Comparison of ENCODE assay signal across 1 cellular context in genomic region chr14:100749967-100750597, GRCh38.
TF ChIP-seq lines count a peak whose summit lies in the region.

No MANE protein-coding gene starts in this region.

TF ChIP-seq in HepG2, 621 proteins besides CTCF, POLR2A, EP300 and RAD21 (continued from another document and continues in another):
- TF ChIP-seq ATF6 (CRISPR knock-in tag; conservative IDR thresholded peaks at IDR 0.05) (0 out of 2 replicates have a peak, but pooled peaks have one; percentile 3), ZNF607 (CRISPR knock-in tag; IDR thresholded peaks at IDR 0.05; ENCODE audit: borderline replicate concordance) (no peak), HNF4G (IDR thresholded peaks at IDR 0.05; ENCODE audit: borderline replicate concordance, low read depth, low read length) (peak; percentile 86), HNF4G (CRISPR knock-in tag; IDR thresholded peaks at IDR 0.05; ENCODE audit: borderline replicate concordance, low read depth) (peak; percentile 76), TCF7 (IDR thresholded peaks at IDR 0.05; ENCODE audit: low read depth) (peak; percentile 88), SNAPC5 (CRISPR knock-in tag; IDR thresholded peaks at IDR 0.05; ENCODE audit: borderline replicate concordance) (no peak), ERF (CRISPR knock-in tag; IDR thresholded peaks at IDR 0.05) (peak; percentile 40; the same call in 1 of the 2 replicates), RELA (CRISPR knock-in tag; IDR thresholded peaks at IDR 0.05) (no peak), ZNF276 (CRISPR knock-in tag; IDR thresholded peaks at IDR 0.05; ENCODE audit: low read depth) (no peak), ETV5 (CRISPR knock-in tag; IDR thresholded peaks at IDR 0.05; ENCODE audit: borderline replicate concordance) (peak; percentile 98), FLYWCH1 (CRISPR knock-in tag; IDR thresholded peaks at IDR 0.05) (no peak), HNF4A (CRISPR knock-in tag; IDR thresholded peaks at IDR 0.05) (peak; percentile 79), DZIP1 (CRISPR knock-in tag; IDR thresholded peaks at IDR 0.05) (no peak), ATF2 (CRISPR knock-in tag; IDR thresholded peaks at IDR 0.05) (peak; percentile 47; the same call in 1 of the 2 replicates), POGZ (CRISPR knock-in tag; IDR thresholded peaks at IDR 0.05) (peak; percentile 70; the same call in 1 of the 2 replicates), ATF4 (CRISPR knock-in tag; IDR thresholded peaks at IDR 0.05) (peak in 1 of 2 experiments; percentile 61; a peak in 1 of 4 replicates), NR2F2 (IDR thresholded peaks at IDR 0.05; ENCODE audit: borderline replicate concordance, low read depth) (peak; percentile 66; the same call in 1 of the 2 replicates), HOXA3 (CRISPR knock-in tag; IDR thresholded peaks at IDR 0.05) (peak; percentile 75), POLR2AphosphoS2 (IDR thresholded peaks at IDR 0.05; ENCODE audit: low read depth, low read length) (no peak), JUND (CRISPR knock-in tag; IDR thresholded peaks at IDR 0.05) (0 out of 2 replicates have a peak, but pooled peaks have one; percentile 40), SALL2 (CRISPR knock-in tag; IDR thresholded peaks at IDR 0.05) (no peak), SIX4 (CRISPR knock-in tag; IDR thresholded peaks at IDR 0.05) (0 out of 2 replicates have a peak, but pooled peaks have one; percentile 22), MAFK (conservative IDR thresholded peaks at IDR 0.05 in 1 of 2, IDR thresholded peaks at IDR 0.05 in 1 of 2; ENCODE audit: low read length in 2 of 2) (peak; percentile 47 to 52; a peak in 2 of 4 replicates), NR2F1 (CRISPR knock-in tag; IDR thresholded peaks at IDR 0.05) (no peak), MED8 (CRISPR knock-in tag; IDR thresholded peaks at IDR 0.05; ENCODE audit: insufficient replicate concordance) (peak; percentile 97), PITX1 (CRISPR knock-in tag; IDR thresholded peaks at IDR 0.05) (peak; percentile 88), BCL6 (CRISPR knock-in tag; IDR thresholded peaks at IDR 0.05) (peak; percentile 62)
- TF ChIP-seq, protein P1, sequence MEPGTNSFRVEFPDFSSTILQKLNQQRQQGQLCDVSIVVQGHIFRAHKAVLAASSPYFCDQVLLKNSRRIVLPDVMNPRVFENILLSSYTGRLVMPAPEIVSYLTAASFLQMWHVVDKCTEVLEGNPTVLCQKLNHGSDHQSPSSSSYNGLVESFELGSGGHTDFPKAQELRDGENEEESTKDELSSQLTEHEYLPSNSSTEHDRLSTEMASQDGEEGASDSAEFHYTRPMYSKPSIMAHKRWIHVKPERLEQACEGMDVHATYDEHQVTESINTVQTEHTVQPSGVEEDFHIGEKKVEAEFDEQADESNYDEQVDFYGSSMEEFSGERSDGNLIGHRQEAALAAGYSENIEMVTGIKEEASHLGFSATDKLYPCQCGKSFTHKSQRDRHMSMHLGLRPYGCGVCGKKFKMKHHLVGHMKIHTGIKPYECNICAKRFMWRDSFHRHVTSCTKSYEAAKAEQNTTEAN (CRISPR knock-in tag; conservative IDR thresholded peaks at IDR 0.05) = 0 out of 2 replicates have a peak, but pooled peaks have one; percentile 49
- TF ChIP-seq, protein P2, sequence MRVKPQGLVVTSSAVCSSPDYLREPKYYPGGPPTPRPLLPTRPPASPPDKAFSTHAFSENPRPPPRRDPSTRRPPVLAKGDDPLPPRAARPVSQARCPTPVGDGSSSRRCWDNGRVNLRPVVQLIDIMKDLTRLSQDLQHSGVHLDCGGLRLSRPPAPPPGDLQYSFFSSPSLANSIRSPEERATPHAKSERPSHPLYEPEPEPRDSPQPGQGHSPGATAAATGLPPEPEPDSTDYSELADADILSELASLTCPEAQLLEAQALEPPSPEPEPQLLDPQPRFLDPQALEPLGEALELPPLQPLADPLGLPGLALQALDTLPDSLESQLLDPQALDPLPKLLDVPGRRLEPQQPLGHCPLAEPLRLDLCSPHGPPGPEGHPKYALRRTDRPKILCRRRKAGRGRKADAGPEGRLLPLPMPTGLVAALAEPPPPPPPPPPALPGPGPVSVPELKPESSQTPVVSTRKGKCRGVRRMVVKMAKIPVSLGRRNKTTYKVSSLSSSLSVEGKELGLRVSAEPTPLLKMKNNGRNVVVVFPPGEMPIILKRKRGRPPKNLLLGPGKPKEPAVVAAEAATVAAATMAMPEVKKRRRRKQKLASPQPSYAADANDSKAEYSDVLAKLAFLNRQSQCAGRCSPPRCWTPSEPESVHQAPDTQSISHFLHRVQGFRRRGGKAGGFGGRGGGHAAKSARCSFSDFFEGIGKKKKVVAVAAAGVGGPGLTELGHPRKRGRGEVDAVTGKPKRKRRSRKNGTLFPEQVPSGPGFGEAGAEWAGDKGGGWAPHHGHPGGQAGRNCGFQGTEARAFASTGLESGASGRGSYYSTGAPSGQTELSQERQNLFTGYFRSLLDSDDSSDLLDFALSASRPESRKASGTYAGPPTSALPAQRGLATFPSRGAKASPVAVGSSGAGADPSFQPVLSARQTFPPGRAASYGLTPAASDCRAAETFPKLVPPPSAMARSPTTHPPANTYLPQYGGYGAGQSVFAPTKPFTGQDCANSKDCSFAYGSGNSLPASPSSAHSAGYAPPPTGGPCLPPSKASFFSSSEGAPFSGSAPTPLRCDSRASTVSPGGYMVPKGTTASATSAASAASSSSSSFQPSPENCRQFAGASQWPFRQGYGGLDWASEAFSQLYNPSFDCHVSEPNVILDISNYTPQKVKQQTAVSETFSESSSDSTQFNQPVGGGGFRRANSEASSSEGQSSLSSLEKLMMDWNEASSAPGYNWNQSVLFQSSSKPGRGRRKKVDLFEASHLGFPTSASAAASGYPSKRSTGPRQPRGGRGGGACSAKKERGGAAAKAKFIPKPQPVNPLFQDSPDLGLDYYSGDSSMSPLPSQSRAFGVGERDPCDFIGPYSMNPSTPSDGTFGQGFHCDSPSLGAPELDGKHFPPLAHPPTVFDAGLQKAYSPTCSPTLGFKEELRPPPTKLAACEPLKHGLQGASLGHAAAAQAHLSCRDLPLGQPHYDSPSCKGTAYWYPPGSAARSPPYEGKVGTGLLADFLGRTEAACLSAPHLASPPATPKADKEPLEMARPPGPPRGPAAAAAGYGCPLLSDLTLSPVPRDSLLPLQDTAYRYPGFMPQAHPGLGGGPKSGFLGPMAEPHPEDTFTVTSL (CRISPR knock-in tag; IDR thresholded peaks at IDR 0.05; ENCODE audit: borderline replicate concordance) = peak; percentile 75
- TF ChIP-seq, protein P3, sequence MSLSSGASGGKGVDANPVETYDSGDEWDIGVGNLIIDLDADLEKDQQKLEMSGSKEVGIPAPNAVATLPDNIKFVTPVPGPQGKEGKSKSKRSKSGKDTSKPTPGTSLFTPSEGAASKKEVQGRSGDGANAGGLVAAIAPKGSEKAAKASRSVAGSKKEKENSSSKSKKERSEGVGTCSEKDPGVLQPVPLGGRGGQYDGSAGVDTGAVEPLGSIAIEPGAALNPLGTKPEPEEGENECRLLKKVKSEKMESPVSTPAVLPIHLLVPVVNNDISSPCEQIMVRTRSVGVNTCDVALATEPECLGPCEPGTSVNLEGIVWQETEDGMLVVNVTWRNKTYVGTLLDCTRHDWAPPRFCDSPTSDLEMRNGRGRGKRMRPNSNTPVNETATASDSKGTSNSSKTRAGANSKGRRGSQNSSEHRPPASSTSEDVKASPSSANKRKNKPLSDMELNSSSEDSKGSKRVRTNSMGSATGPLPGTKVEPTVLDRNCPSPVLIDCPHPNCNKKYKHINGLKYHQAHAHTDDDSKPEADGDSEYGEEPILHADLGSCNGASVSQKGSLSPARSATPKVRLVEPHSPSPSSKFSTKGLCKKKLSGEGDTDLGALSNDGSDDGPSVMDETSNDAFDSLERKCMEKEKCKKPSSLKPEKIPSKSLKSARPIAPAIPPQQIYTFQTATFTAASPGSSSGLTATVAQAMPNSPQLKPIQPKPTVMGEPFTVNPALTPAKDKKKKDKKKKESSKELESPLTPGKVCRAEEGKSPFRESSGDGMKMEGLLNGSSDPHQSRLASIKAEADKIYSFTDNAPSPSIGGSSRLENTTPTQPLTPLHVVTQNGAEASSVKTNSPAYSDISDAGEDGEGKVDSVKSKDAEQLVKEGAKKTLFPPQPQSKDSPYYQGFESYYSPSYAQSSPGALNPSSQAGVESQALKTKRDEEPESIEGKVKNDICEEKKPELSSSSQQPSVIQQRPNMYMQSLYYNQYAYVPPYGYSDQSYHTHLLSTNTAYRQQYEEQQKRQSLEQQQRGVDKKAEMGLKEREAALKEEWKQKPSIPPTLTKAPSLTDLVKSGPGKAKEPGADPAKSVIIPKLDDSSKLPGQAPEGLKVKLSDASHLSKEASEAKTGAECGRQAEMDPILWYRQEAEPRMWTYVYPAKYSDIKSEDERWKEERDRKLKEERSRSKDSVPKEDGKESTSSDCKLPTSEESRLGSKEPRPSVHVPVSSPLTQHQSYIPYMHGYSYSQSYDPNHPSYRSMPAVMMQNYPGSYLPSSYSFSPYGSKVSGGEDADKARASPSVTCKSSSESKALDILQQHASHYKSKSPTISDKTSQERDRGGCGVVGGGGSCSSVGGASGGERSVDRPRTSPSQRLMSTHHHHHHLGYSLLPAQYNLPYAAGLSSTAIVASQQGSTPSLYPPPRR (CRISPR knock-in tag; IDR thresholded peaks at IDR 0.05; ENCODE audit: borderline replicate concordance) = peak; percentile 34; the same call in 1 of the 2 replicates
- TF ChIP-seq, protein P4, sequence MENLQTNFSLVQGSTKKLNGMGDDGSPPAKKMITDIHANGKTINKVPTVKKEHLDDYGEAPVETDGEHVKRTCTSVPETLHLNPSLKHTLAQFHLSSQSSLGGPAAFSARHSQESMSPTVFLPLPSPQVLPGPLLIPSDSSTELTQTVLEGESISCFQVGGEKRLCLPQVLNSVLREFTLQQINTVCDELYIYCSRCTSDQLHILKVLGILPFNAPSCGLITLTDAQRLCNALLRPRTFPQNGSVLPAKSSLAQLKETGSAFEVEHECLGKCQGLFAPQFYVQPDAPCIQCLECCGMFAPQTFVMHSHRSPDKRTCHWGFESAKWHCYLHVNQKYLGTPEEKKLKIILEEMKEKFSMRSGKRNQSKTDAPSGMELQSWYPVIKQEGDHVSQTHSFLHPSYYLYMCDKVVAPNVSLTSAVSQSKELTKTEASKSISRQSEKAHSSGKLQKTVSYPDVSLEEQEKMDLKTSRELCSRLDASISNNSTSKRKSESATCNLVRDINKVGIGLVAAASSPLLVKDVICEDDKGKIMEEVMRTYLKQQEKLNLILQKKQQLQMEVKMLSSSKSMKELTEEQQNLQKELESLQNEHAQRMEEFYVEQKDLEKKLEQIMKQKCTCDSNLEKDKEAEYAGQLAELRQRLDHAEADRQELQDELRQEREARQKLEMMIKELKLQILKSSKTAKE (CRISPR knock-in tag; IDR thresholded peaks at IDR 0.05; ENCODE audit: borderline replicate concordance) = peak; percentile 68
